ENCODE assay signal across 1 cellular context in genomic region chr20:63744574-63745423, GRCh38.
TF ChIP-seq lines count a peak whose summit lies in the region.

No MANE protein-coding gene starts in this region.

TF ChIP-seq in HepG2, 621 proteins besides CTCF, POLR2A, EP300 and RAD21 (continued from another document and continues in another):
- TF ChIP-seq, protein P1, sequence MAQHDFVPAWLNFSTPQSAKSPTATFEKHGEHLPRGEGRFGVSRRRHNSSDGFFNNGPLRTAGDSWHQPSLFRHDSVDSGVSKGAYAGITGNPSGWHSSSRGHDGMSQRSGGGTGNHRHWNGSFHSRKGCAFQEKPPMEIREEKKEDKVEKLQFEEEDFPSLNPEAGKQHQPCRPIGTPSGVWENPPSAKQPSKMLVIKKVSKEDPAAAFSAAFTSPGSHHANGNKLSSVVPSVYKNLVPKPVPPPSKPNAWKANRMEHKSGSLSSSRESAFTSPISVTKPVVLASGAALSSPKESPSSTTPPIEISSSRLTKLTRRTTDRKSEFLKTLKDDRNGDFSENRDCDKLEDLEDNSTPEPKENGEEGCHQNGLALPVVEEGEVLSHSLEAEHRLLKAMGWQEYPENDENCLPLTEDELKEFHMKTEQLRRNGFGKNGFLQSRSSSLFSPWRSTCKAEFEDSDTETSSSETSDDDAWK (CRISPR knock-in tag; IDR thresholded peaks at IDR 0.05), result no peak
- TF ChIP-seq SSRP1 (CRISPR knock-in tag; IDR thresholded peaks at IDR 0.05) (peak; percentile 95), ZSCAN31 (CRISPR knock-in tag; IDR thresholded peaks at IDR 0.05; ENCODE audit: low read depth) (peak; percentile 58; the same call in 1 of the 2 replicates), ZNF766 (CRISPR knock-in tag; IDR thresholded peaks at IDR 0.05; ENCODE audit: borderline replicate concordance) (no peak), NAIF1 (CRISPR knock-in tag; IDR thresholded peaks at IDR 0.05; ENCODE audit: borderline replicate concordance) (no peak), SPEN (CRISPR knock-in tag; IDR thresholded peaks at IDR 0.05; ENCODE audit: low read depth) (0 out of 2 replicates have a peak, but pooled peaks have one; percentile 14), TRIM22 (IDR thresholded peaks at IDR 0.05) (no peak), ZSCAN25 (CRISPR knock-in tag; IDR thresholded peaks at IDR 0.05) (0 out of 2 replicates have a peak, but pooled peaks have one; percentile 27), TARDBP (CRISPR knock-in tag; IDR thresholded peaks at IDR 0.05) (peak; percentile 38; the same call in 1 of the 2 replicates), ZNF230 (CRISPR knock-in tag; IDR thresholded peaks at IDR 0.05) (0 out of 2 replicates have a peak, but pooled peaks have one; percentile 41), ZNF510 (CRISPR knock-in tag; IDR thresholded peaks at IDR 0.05; ENCODE audit: low read depth) (0 out of 2 replicates have a peak, but pooled peaks have one; percentile 44), ZNF816 (CRISPR knock-in tag; IDR thresholded peaks at IDR 0.05; ENCODE audit: borderline replicate concordance) (no peak), TBX2 (CRISPR knock-in tag; IDR thresholded peaks at IDR 0.05; ENCODE audit: borderline replicate concordance) (no peak), ZNF775 (CRISPR knock-in tag; IDR thresholded peaks at IDR 0.05; ENCODE audit: borderline replicate concordance) (no peak), DNMT1 (CRISPR knock-in tag; IDR thresholded peaks at IDR 0.05) (no peak), KAT2B (IDR thresholded peaks at IDR 0.05; ENCODE audit: borderline replicate concordance, low read depth, low read length) (no peak), SP5 (CRISPR knock-in tag; IDR thresholded peaks at IDR 0.05; ENCODE audit: borderline replicate concordance, low read depth) (no peak), ZNF367 (CRISPR knock-in tag; IDR thresholded peaks at IDR 0.05; ENCODE audit: borderline replicate concordance) (no peak), ZBTB7A (CRISPR knock-in tag; IDR thresholded peaks at IDR 0.05) (no peak), IRF2 (CRISPR knock-in tag; IDR thresholded peaks at IDR 0.05) (no peak), KAT8 (CRISPR knock-in tag; IDR thresholded peaks at IDR 0.05) (no peak), HNF1B (CRISPR knock-in tag; IDR thresholded peaks at IDR 0.05) (peak; percentile 52; the same call in 1 of the 2 replicates), HIVEP1 (CRISPR knock-in tag; IDR thresholded peaks at IDR 0.05) (peak; percentile 66; the same call in 1 of the 2 replicates), ZNF432 (CRISPR knock-in tag; IDR thresholded peaks at IDR 0.05; ENCODE audit: borderline replicate concordance) (no peak), BCL3 (CRISPR knock-in tag; IDR thresholded peaks at IDR 0.05) (no peak), ZNF138 (CRISPR knock-in tag; IDR thresholded peaks at IDR 0.05; ENCODE audit: low read depth) (no peak), FOXJ3 (CRISPR knock-in tag; IDR thresholded peaks at IDR 0.05; ENCODE audit: borderline replicate concordance) (no peak), IRX3 (CRISPR knock-in tag; IDR thresholded peaks at IDR 0.05; ENCODE audit: borderline replicate concordance, low read depth) (no peak), PCBP1 (IDR thresholded peaks at IDR 0.05; ENCODE audit: borderline replicate concordance, low read depth, low read length) (0 out of 2 replicates have a peak, but pooled peaks have one; percentile 54), CREB1 (IDR thresholded peaks at IDR 0.05) (no peak), CREB1 (CRISPR knock-in tag; IDR thresholded peaks at IDR 0.05) (no peak), ZNF7 (CRISPR knock-in tag; IDR thresholded peaks at IDR 0.05) (no peak), YY1 (IDR thresholded peaks at IDR 0.05; ENCODE audit: insufficient read depth, insufficient replicate concordance, low read depth, low read length) (no peak), ZNF749 (CRISPR knock-in tag; IDR thresholded peaks at IDR 0.05; ENCODE audit: borderline replicate concordance) (no peak), FOXA1 (IDR thresholded peaks at IDR 0.05) (no peak), FOXA1 (CRISPR knock-in tag; IDR thresholded peaks at IDR 0.05) (no peak), ZNF644 (CRISPR knock-in tag; IDR thresholded peaks at IDR 0.05; ENCODE audit: low read depth) (no peak), TFDP1 (CRISPR knock-in tag; IDR thresholded peaks at IDR 0.05; ENCODE audit: borderline replicate concordance) (no peak), MEIS1 (CRISPR knock-in tag; IDR thresholded peaks at IDR 0.05; ENCODE audit: borderline replicate concordance) (0 out of 2 replicates have a peak, but pooled peaks have one; percentile 48), ZNF660 (CRISPR knock-in tag; IDR thresholded peaks at IDR 0.05; ENCODE audit: borderline replicate concordance, low read depth) (no peak), PRMT3 (CRISPR knock-in tag; IDR thresholded peaks at IDR 0.05; ENCODE audit: borderline replicate concordance, low read depth) (no peak), ELF1 (CRISPR knock-in tag; IDR thresholded peaks at IDR 0.05) (no peak), ZSCAN22 (CRISPR knock-in tag; IDR thresholded peaks at IDR 0.05) (peak; percentile 69; the same call in 1 of the 2 replicates), GPN1 (CRISPR knock-in tag; IDR thresholded peaks at IDR 0.05; ENCODE audit: borderline replicate concordance) (no peak), ZNF337 (CRISPR knock-in tag; IDR thresholded peaks at IDR 0.05; ENCODE audit: borderline replicate concordance, low read depth) (no peak), RARA (CRISPR knock-in tag; IDR thresholded peaks at IDR 0.05) (no peak)
- TF ChIP-seq, protein P2, sequence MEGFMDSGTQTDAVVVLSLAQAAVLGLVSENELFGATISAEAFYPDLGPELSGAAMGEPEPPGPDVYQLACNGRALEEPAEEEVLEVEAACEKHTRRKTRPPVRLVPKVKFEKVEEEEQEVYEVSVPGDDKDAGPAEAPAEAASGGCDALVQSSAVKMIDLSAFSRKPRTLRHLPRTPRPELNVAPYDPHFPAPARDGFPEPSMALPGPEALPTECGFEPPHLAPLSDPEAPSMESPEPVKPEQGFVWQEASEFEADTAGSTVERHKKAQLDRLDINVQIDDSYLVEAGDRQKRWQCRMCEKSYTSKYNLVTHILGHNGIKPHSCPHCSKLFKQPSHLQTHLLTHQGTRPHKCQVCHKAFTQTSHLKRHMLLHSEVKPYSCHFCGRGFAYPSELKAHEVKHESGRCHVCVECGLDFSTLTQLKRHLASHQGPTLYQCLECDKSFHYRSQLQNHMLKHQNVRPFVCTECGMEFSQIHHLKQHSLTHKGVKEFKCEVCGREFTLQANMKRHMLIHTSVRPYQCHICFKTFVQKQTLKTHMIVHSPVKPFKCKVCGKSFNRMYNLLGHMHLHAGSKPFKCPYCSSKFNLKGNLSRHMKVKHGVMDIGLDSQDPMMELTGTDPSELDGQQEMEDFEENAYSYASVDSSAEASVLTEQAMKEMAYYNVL (CRISPR knock-in tag; IDR thresholded peaks at IDR 0.05; ENCODE audit: borderline replicate concordance), result no peak
- TF ChIP-seq, protein P3, sequence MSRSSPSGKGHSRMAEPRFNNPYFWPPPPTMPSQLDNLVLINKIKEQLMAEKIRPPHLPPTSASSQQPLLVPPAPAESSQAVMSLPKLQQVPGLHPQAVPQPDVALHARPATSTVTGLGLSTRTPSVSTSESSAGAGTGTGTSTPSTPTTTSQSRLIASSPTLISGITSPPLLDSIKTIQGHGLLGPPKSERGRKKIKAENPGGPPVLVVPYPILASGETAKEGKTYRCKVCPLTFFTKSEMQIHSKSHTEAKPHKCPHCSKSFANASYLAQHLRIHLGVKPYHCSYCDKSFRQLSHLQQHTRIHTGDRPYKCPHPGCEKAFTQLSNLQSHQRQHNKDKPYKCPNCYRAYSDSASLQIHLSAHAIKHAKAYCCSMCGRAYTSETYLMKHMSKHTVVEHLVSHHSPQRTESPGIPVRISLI (CRISPR knock-in tag; IDR thresholded peaks at IDR 0.05; ENCODE audit: borderline replicate concordance), result peak; percentile 41; the same call in 1 of the 2 replicates
- TF ChIP-seq, protein P4, sequence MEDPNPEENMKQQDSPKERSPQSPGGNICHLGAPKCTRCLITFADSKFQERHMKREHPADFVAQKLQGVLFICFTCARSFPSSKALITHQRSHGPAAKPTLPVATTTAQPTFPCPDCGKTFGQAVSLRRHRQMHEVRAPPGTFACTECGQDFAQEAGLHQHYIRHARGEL (CRISPR knock-in tag; IDR thresholded peaks at IDR 0.05), result no peak
- TF ChIP-seq, protein P5, sequence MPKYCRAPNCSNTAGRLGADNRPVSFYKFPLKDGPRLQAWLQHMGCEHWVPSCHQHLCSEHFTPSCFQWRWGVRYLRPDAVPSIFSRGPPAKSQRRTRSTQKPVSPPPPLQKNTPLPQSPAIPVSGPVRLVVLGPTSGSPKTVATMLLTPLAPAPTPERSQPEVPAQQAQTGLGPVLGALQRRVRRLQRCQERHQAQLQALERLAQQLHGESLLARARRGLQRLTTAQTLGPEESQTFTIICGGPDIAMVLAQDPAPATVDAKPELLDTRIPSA (CRISPR knock-in tag; IDR thresholded peaks at IDR 0.05; ENCODE audit: borderline replicate concordance), result 0 out of 2 replicates have a peak, but pooled peaks have one; percentile 51
- TF ChIP-seq, protein P6, sequence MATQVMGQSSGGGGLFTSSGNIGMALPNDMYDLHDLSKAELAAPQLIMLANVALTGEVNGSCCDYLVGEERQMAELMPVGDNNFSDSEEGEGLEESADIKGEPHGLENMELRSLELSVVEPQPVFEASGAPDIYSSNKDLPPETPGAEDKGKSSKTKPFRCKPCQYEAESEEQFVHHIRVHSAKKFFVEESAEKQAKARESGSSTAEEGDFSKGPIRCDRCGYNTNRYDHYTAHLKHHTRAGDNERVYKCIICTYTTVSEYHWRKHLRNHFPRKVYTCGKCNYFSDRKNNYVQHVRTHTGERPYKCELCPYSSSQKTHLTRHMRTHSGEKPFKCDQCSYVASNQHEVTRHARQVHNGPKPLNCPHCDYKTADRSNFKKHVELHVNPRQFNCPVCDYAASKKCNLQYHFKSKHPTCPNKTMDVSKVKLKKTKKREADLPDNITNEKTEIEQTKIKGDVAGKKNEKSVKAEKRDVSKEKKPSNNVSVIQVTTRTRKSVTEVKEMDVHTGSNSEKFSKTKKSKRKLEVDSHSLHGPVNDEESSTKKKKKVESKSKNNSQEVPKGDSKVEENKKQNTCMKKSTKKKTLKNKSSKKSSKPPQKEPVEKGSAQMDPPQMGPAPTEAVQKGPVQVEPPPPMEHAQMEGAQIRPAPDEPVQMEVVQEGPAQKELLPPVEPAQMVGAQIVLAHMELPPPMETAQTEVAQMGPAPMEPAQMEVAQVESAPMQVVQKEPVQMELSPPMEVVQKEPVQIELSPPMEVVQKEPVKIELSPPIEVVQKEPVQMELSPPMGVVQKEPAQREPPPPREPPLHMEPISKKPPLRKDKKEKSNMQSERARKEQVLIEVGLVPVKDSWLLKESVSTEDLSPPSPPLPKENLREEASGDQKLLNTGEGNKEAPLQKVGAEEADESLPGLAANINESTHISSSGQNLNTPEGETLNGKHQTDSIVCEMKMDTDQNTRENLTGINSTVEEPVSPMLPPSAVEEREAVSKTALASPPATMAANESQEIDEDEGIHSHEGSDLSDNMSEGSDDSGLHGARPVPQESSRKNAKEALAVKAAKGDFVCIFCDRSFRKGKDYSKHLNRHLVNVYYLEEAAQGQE (IDR thresholded peaks at IDR 0.05; ENCODE audit: borderline replicate concordance in 1 of 2, low read depth in 1 of 2, low read length in 2 of 2), result no peak
- TF ChIP-seq, protein P7, sequence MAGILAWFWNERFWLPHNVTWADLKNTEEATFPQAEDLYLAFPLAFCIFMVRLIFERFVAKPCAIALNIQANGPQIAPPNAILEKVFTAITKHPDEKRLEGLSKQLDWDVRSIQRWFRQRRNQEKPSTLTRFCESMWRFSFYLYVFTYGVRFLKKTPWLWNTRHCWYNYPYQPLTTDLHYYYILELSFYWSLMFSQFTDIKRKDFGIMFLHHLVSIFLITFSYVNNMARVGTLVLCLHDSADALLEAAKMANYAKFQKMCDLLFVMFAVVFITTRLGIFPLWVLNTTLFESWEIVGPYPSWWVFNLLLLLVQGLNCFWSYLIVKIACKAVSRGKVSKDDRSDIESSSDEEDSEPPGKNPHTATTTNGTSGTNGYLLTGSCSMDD (CRISPR knock-in tag; IDR thresholded peaks at IDR 0.05), result no peak
